8 cellular contexts compared by ENCODE assay signal in the genomic region with DNA sequence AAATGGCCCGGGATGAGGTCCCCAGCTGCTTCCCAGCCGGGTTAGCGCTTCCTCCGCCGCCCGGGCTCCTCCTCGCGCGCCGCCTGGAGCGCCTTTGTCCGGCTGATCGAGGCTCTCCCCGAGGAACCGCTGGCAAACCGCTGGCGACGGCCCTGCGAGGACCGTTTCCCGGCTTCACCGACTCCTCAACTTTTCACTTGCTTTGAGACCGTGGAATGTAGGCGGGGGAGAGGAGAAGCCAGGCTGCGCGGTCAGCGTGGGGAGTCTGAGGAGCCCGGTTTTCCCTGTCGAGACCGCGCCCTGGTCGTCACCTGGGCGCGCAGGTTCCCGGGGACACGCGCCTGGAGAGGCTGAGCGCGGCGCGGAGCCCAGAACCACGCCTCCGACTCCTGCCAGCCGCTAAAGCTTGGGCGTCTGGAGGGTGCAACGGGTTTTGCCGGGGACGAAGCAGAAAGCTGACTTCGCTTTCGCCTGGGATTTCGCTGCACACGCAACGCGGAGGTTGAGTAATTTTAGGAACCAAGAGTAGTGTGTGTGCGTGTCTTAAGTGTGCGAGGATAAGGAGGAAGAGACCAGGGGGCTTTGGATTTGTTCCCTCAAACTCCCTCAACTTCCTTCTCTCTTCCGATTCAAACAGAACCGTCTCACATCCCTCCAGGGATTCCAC. TPM values are rescaled to one million over a fixed set of nuclear protein-coding genes. Genes with fewer than 3 reads are reported as not detected.
A peak's percentile ranks its signal among the peaks of the same experiment; 100 is the strongest.
DNase-seq lines count a peak whose midpoint lies in the region; ATAC-seq and TF ChIP-seq lines count a peak whose summit lies in the region.

No MANE protein-coding gene starts in this region.

- peaks cover 12% of the 10 kb centered on the region for H3K4me1 ChIP-seq in neural progenitor cell
- no peaks in the 10 kb centered on the region for H3K4me1 ChIP-seq in uterus

- no peak overlapping the region for H3K27ac Mint-ChIP-seq in neural progenitor cell

- TF ChIP-seq POLR2A in uterus (IDR thresholded peaks at IDR 0.05) = no peak

- H3K4me1 Mint-ChIP-seq in neural progenitor cell = peaks cover 15% of the 10 kb centered on the region

- peak overlapping the region; percentile 91 for H2AFZ ChIP-seq in neural progenitor cell (replicated peaks)

- H3K4me3 ChIP-seq in AG09309 (ENCODE audit: control insufficient read depth, low read depth, low read length) (peak overlapping the region; percentile 83), foreskin fibroblast (ENCODE audit: low read depth in 1 of 2, low read length in 2 of 2) (peak overlapping the region; percentile 69 to 84), neural progenitor cell (peak overlapping the region; percentile 88), uterus (peak overlapping the region; percentile 85 to 86)

- peaks cover 37% of the 10 kb centered on the region for H4K20me1 ChIP-seq in neural progenitor cell (ENCODE audit: low read depth)

- H3K9me3 Mint-ChIP-seq in neural progenitor cell = peaks cover 7% of the 10 kb centered on the region

- peak; percentile 1 for ATAC-seq in GM18858 (IDR thresholded peaks at IDR 0.05; ENCODE audit: unreplicated experiment)
- ATAC-seq in HG03045 (IDR thresholded peaks at IDR 0.05; ENCODE audit: unreplicated experiment) = peak; percentile 23

- H3K9ac ChIP-seq in neural progenitor cell = no peak overlapping the region

- no peaks in the 10 kb centered on the region for H3K36me3 Mint-ChIP-seq in neural progenitor cell

- H3K9me3 ChIP-seq in neural progenitor cell (ENCODE audit: low read depth) (no peaks in the 10 kb centered on the region), uterus (no peaks in the 10 kb centered on the region)

- peak overlapping the region; percentile 99 for H3K4me3 Mint-ChIP-seq in neural progenitor cell

- DNase-seq in AG09309 (ENCODE audit: low read depth) (no peak), NCI-H748 (lab: John Stamatoyannopoulos, UW; ENCODE audit: unreplicated experiment) (peak; percentile 85), foreskin fibroblast (peak in 1 of 2 donors; percentile 72), neural progenitor cell (ENCODE audit: low spot score) (peak; percentile 68), uterus (peak; percentile 39 to 51)
- peak; percentile 77 for DNase-seq in activated effector memory CD4-positive, alpha-beta T cell treated with anti-CD3 and anti-CD28 coated beads, Interleukin-2, amount 50 U/mL, for 16 hours

- no peaks in the 10 kb centered on the region for H3K36me3 ChIP-seq in neural progenitor cell
- H3K36me3 ChIP-seq in uterus = no peaks in the 10 kb centered on the region

- peaks cover 26% of the 10 kb centered on the region for H3K27me3 Mint-ChIP-seq in neural progenitor cell (ENCODE audit: insufficient read depth, low read depth)

- peaks cover 26% of the 10 kb centered on the region for H3F3A ChIP-seq in neural progenitor cell (ENCODE audit: low read depth)

- H3K27ac ChIP-seq in neural progenitor cell (no peak overlapping the region), uterus (peak overlapping the region; percentile 98 to 99)

- H3K27me3 ChIP-seq in neural progenitor cell = peaks cover 72% of the 10 kb centered on the region
- H3K27me3 ChIP-seq in uterus = no peaks in the 10 kb centered on the region

- intact Hi-C loops in uterus (cut with DNase I; ENCODE audit: low total_unique reads) = no loop called here

- peaks cover 49% of the 10 kb centered on the region for H3K79me2 ChIP-seq in neural progenitor cell (ENCODE audit: low read depth)

- peak overlapping the region; percentile 96 for H3K4me2 ChIP-seq in neural progenitor cell

- TF ChIP-seq CTCF in AG09309 (IDR thresholded peaks at IDR 0.05; ENCODE audit: control insufficient read depth, insufficient read depth, low read depth, low read length, missing control alignments) (no peak), foreskin fibroblast (IDR thresholded peaks at IDR 0.05; ENCODE audit: low read depth, low read length) (no peak), neural progenitor cell (IDR thresholded peaks at IDR 0.05) (no peak), uterus (IDR thresholded peaks at IDR 0.05) (no peak)

RNA-seq across cellular contexts. Expression of a gene that starts 7.3 kb away (rescaled TPM):
- total RNA-seq in neural progenitor cell (ENCODE audit: low replicate concordance) (8.4 and 12.1 TPM in 2 replicates), uterus (10 to 100 TPM; 18.8 to 50.0 (median 36.5) TPM)
